In genomic region chr3:154243353-154243752, GRCh38 we compare ENCODE assay signal across 14 cellular contexts.
DNase-seq lines count a peak whose midpoint lies in the region; ATAC-seq, FAIRE-seq and TF ChIP-seq lines count a peak whose summit lies in the region.
"Had no signal": no experiment of that assay in that cellular context is flagged by ENCODE, and none has a peak within 500 bp of the region (broad histone marks: within the 10 kb centered on the region; RNA-seq: fewer than 3 reads in every experiment).

No MANE protein-coding gene starts in this region.

- H3K4me3 ChIP-seq in ascending aorta (no peak overlapping the region), rectal smooth muscle tissue (ENCODE audit: low read length) (no peak overlapping the region)

- H3K27ac ChIP-seq in ascending aorta (peak overlapping the region; percentile 87 to 88), rectal smooth muscle tissue (ENCODE audit: low read depth, low read length) (peak overlapping the region; percentile 60)

- no peak overlapping the region for H3K27ac Mint-ChIP-seq in activated naive CD4-positive, alpha-beta T cell treated with anti-CD3 and anti-CD28 coated beads for 36 hours
- H3K27ac Mint-ChIP-seq: activated CD4-positive, alpha-beta memory T cell treated with anti-CD3 and anti-CD28 coated beads for 36 hours; activated naive CD4-positive, alpha-beta T cell treated with anti-CD3 and anti-CD28 coated beads, Interleukin-2, amount 50 U/mL, for 72 hours; stimulated activated naive CD8-positive, alpha-beta T cell treated with anti-CD3 and anti-CD28 coated beads, Interleukin-15, Interleukin-2, amounts not matched to agents 100 ng/mL and 50 ng/mL, for 24 hours; T-helper 17 cell had no signal

- TF ChIP-seq CTCF in ascending aorta (IDR thresholded peaks at IDR 0.05): no peak

- H3K27me3 ChIP-seq in ascending aorta (no peaks in the 10 kb centered on the region), rectal smooth muscle tissue (ENCODE audit: control insufficient read depth, insufficient read depth, low read length) (no peaks in the 10 kb centered on the region)

- CTCF ChIA-PET in activated naive CD4-positive, alpha-beta T cell treated with anti-CD3 and anti-CD28 coated beads for 36 hours (lab: Charles Lee): no interaction called here

- H3K4me1 Mint-ChIP-seq in activated naive CD4-positive, alpha-beta T cell treated with anti-CD3 and anti-CD28 coated beads for 36 hours (ENCODE audit: low read depth): no peaks in the 10 kb centered on the region
- H3K4me1 Mint-ChIP-seq: T-helper 17 cell had no signal

- DNase-seq in COLO829 (ENCODE audit: low spot score): peak; percentile 63
- no peak for DNase-seq in ascending aorta (ENCODE audit: low spot score in 2 of 2)
- DNase-seq in foreskin melanocyte: peak; percentile 29
- no peak for DNase-seq in SHP77 (lab: John Stamatoyannopoulos, UW)
- no peak for DNase-seq in activated naive CD4-positive, alpha-beta T cell treated with anti-CD3 and anti-CD28 coated beads for 36 hours
- no peak for DNase-seq in urothelium cell line (ENCODE audit: low spot score)
- DNase-seq: activated CD4-positive, alpha-beta memory T cell treated with anti-CD3 and anti-CD28 coated beads for 36 hours; GDM1; stimulated activated CD4-positive, alpha-beta T cell treated with anti-CD3 and anti-CD28 coated beads, Interleukin-2, amount 100 ng/mL, for 24 hours; T-helper 17 cell had no signal

- H3K36me3 Mint-ChIP-seq in activated naive CD4-positive, alpha-beta T cell treated with anti-CD3 and anti-CD28 coated beads for 36 hours (ENCODE audit: low read depth): peaks cover 9% of the 10 kb centered on the region

- H3K9ac ChIP-seq in rectal smooth muscle tissue (ENCODE audit: low read length): no peak overlapping the region

- no peak for ATAC-seq in GM18858 (IDR thresholded peaks at IDR 0.05; ENCODE audit: unreplicated experiment)
- ATAC-seq: activated naive CD4-positive, alpha-beta T cell treated with anti-CD3 and anti-CD28 coated beads, Interleukin-2, amount 50 U/mL, for 72 hours; T-helper 17 cell had no signal

- peaks cover 5% of the 10 kb centered on the region for H3K27me3 Mint-ChIP-seq in activated naive CD4-positive, alpha-beta T cell treated with anti-CD3 and anti-CD28 coated beads for 36 hours (ENCODE audit: low read depth)
- H3K27me3 Mint-ChIP-seq: T-helper 17 cell had no signal

- H3K36me3 ChIP-seq in ascending aorta: peaks cover 7 to 16% of the 10 kb centered on the region in 2 donors
- peaks cover 6% of the 10 kb centered on the region for H3K36me3 ChIP-seq in rectal smooth muscle tissue (ENCODE audit: control insufficient read depth, insufficient read depth, low read length)

- intact Hi-C loops in ascending aorta (cut with DNase I): loop anchor here (2.0 to 10.0 kb wide), 3 partner anchors 61 to 1199 kb away; no protein-coding TSS in a partner anchor
- intact Hi-C loops in activated naive CD4-positive, alpha-beta T cell treated with anti-CD3 and anti-CD28 coated beads for 36 hours (cut with micrococcal nuclease): no loop called here

- H3K4me3 Mint-ChIP-seq in activated naive CD4-positive, alpha-beta T cell treated with anti-CD3 and anti-CD28 coated beads for 36 hours: no peak overlapping the region
- H3K4me3 Mint-ChIP-seq: activated CD4-positive, alpha-beta memory T cell treated with anti-CD3 and anti-CD28 coated beads for 36 hours; stimulated activated naive CD8-positive, alpha-beta T cell treated with anti-CD3 and anti-CD28 coated beads, Interleukin-15, Interleukin-2, amounts not matched to agents 100 ng/mL and 50 ng/mL, for 24 hours; T-helper 17 cell had no signal

- no peak for FAIRE-seq in urothelium cell line (lab: Jason Lieb, UNC)

- H3K9me3 Mint-ChIP-seq in activated naive CD4-positive, alpha-beta T cell treated with anti-CD3 and anti-CD28 coated beads for 36 hours: no peaks in the 10 kb centered on the region
- H3K9me3 Mint-ChIP-seq: activated CD4-positive, alpha-beta memory T cell treated with anti-CD3 and anti-CD28 coated beads for 36 hours; stimulated activated naive CD8-positive, alpha-beta T cell treated with anti-CD3 and anti-CD28 coated beads, Interleukin-15, Interleukin-2, amounts not matched to agents 100 ng/mL and 50 ng/mL, for 24 hours had no signal

- H3K4me1 ChIP-seq in ascending aorta (peaks cover 4 to 27% of the 10 kb centered on the region in 2 donors), rectal smooth muscle tissue (ENCODE audit: control insufficient read depth, insufficient read depth, low read length) (no peaks in the 10 kb centered on the region)

- H3K9me3 ChIP-seq in ascending aorta: no peaks in the 10 kb centered on the region

Comparison
In these comparisons a context has a peak if more than half of its experiments do, and no peak if none do; other contexts are left out.
1. DNase-seq: peak in COLO829 (single experiment) and foreskin melanocyte (single experiment); none in ascending aorta (0 of 2), SHP77 (0 of 2), activated naive CD4-positive, alpha-beta T cell treated with anti-CD3 and anti-CD28 coated beads for 36 hours (single experiment) and urothelium cell line (single experiment).